Comparison of ENCODE assay signal across 1 cellular context in genomic region chr3:45604066-45604465, GRCh38.
TF ChIP-seq lines count a peak whose summit lies in the region.

No MANE protein-coding gene starts in this region.

TF ChIP-seq in GM12878, 131 proteins besides CTCF, POLR2A, EP300 and RAD21 (continued from another document):
- no peak for TF ChIP-seq RFX5 (IDR thresholded peaks at IDR 0.05; ENCODE audit: low read depth, low read length)
- TF ChIP-seq, protein P1, sequence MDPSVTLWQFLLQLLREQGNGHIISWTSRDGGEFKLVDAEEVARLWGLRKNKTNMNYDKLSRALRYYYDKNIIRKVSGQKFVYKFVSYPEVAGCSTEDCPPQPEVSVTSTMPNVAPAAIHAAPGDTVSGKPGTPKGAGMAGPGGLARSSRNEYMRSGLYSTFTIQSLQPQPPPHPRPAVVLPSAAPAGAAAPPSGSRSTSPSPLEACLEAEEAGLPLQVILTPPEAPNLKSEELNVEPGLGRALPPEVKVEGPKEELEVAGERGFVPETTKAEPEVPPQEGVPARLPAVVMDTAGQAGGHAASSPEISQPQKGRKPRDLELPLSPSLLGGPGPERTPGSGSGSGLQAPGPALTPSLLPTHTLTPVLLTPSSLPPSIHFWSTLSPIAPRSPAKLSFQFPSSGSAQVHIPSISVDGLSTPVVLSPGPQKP (IDR thresholded peaks at IDR 0.05; ENCODE audit: low read depth, low read length), result no peak
